8 cellular contexts compared by ENCODE assay signal in the genomic region with DNA sequence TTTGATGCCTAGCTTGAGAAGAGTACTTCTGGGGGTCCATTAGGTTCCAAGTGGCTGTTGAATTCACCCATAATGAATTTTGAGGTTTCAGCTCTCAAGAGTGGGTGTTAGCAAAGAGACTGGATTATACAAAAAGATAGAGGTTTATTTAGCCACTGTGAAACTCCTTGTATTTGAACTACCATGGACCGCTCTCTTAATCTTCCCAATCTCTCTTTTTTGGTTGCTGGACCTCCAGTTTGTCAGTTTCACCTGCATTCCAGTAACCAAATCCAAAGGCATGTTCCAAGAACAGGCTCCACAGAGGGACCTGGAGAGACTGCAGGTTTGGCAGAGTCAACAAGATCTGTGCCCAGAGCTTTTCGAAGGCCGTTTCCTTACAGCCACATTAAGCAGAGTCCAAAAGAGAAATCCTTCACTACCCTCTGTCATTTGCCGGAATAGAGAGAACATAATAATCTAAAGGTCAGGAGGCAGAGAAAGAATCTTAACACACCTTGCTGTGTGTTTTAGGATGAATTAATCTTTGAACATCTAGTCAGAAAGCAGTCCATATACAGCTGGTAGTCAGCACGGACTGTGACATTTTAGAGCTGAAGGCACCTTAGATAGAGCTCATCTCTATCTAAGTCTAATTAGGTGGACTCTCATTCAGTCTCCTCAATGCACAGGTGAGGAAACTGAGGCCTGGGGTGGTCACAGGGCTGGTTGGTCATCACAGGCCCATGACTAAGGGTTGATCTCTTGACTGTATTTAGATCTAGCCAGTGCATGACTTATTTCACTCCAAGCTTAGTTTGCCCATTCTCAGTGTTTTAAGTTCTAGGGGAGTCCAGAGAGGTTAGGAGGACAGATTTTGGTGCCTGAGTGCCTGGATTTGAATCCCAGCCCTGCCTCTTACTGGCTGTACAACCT. TPM values are rescaled to one million over a fixed set of nuclear protein-coding genes. Genes with fewer than 3 reads are reported as not detected.
DNase-seq lines count a peak whose midpoint lies in the region; ATAC-seq, FAIRE-seq and TF ChIP-seq lines count a peak whose summit lies in the region.

No MANE protein-coding gene starts in this region.

- H3K4me1 Mint-ChIP-seq in activated CD4-positive, alpha-beta T cell treated with anti-CD3 and anti-CD28 coated beads, Interleukin-2, amount 10 ng/mL, durations not matched to agents 7 days and 5 days = peaks cover 41% of the 10 kb centered on the region
- H3K4me1 Mint-ChIP-seq in activated CD8-positive, alpha-beta T cell treated with anti-CD3 and anti-CD28 coated beads for 36 hours (ENCODE audit: low read depth) = peaks cover 43% of the 10 kb centered on the region

- TF ChIP-seq CTCF in activated CD8-positive, alpha-beta T cell treated with anti-CD3 and anti-CD28 coated beads for 36 hours (IDR thresholded peaks at IDR 0.05) = no peak
- no peak for TF ChIP-seq CTCF in testis (IDR thresholded peaks at IDR 0.05)

- H3K27me3 ChIP-seq in iPS-20b (ENCODE audit: insufficient read depth, low read length) (no peaks in the 10 kb centered on the region), testis (no peaks in the 10 kb centered on the region)

- POLR2A ChIA-PET in activated CD4-positive, alpha-beta T cell treated with anti-CD3 and anti-CD28 coated beads, Interleukin-2, amount 10 ng/mL, durations not matched to agents 7 days and 5 days (lab: Charles Lee) = interaction anchor here (0.6 to 1.1 kb wide), 2 partner anchors 23 to 410 kb away, joined by 3 to 4 read pairs; no protein-coding TSS in a partner anchor
- POLR2A ChIA-PET in activated CD8-positive, alpha-beta T cell treated with anti-CD3 and anti-CD28 coated beads for 36 hours (lab: Charles Lee) = interaction anchor here (0.6 to 2.9 kb wide), 6 partner anchors 12 to 306 kb away, joined by 3 to 16 read pairs (median 3); no protein-coding TSS in a partner anchor

- peak overlapping the region; percentile 85 for H3K4me3 ChIP-seq in iPS-20b (ENCODE audit: low read length)
- H3K4me3 ChIP-seq in testis = peak overlapping the region; percentile 65 to 72

- no peaks in the 10 kb centered on the region for H3K36me3 ChIP-seq in iPS-20b (ENCODE audit: insufficient read depth, low read depth, low read length)
- H3K36me3 ChIP-seq in testis (ENCODE audit: low read depth, missing control alignments) = no peaks in the 10 kb centered on the region

- H3K4me1 ChIP-seq in iPS-20b (ENCODE audit: insufficient read depth, low read length) (peaks cover 18% of the 10 kb centered on the region; the same call in 1 of the 2 replicates), testis (peaks cover 47% of the 10 kb centered on the region)

- ATAC-seq in activated CD8-positive, alpha-beta T cell treated with anti-CD3 and anti-CD28 coated beads for 36 hours = no peak
- ATAC-seq in HG02678 (IDR thresholded peaks at IDR 0.05; ENCODE audit: unreplicated experiment) = no peak

- H3K9me3 ChIP-seq in iPS-20b (ENCODE audit: insufficient read depth, low read depth, low read length) (no peaks in the 10 kb centered on the region), testis (no peaks in the 10 kb centered on the region)

- no peaks in the 10 kb centered on the region for H3K9me3 Mint-ChIP-seq in activated CD4-positive, alpha-beta T cell treated with anti-CD3 and anti-CD28 coated beads, Interleukin-2, amount 10 ng/mL, durations not matched to agents 7 days and 5 days
- H3K9me3 Mint-ChIP-seq in activated CD8-positive, alpha-beta T cell treated with anti-CD3 and anti-CD28 coated beads for 36 hours = no peaks in the 10 kb centered on the region

- H3K36me3 Mint-ChIP-seq in activated CD4-positive, alpha-beta T cell treated with anti-CD3 and anti-CD28 coated beads, Interleukin-2, amount 10 ng/mL, durations not matched to agents 7 days and 5 days (ENCODE audit: low read depth) = peaks cover 11% of the 10 kb centered on the region
- peaks cover 6% of the 10 kb centered on the region for H3K36me3 Mint-ChIP-seq in activated CD8-positive, alpha-beta T cell treated with anti-CD3 and anti-CD28 coated beads for 36 hours (ENCODE audit: low read depth)

- peak overlapping the region; percentile 73; the same call in 1 of the 2 replicates for H3K9ac ChIP-seq in iPS-20b (ENCODE audit: low read depth, low read length)

- peak overlapping the region; percentile 78 for H3K27ac Mint-ChIP-seq in activated CD4-positive, alpha-beta T cell treated with anti-CD3 and anti-CD28 coated beads, Interleukin-2, amount 10 ng/mL, durations not matched to agents 7 days and 5 days
- peak overlapping the region; percentile 63 for H3K27ac Mint-ChIP-seq in activated CD8-positive, alpha-beta T cell treated with anti-CD3 and anti-CD28 coated beads for 36 hours

- TF ChIP-seq POLR2A in testis (IDR thresholded peaks at IDR 0.05) = no peak

- FAIRE-seq in HTR-8/SVneo (lab: Jason Lieb, UNC) = no peak

- WGBS in testis, 2 donors = 44 to 59% methylated on average over 5 of the region's 5 CpGs

- no peak overlapping the region for H3K4me3 Mint-ChIP-seq in activated CD4-positive, alpha-beta T cell treated with anti-CD3 and anti-CD28 coated beads, Interleukin-2, amount 10 ng/mL, durations not matched to agents 7 days and 5 days
- no peak overlapping the region for H3K4me3 Mint-ChIP-seq in activated CD8-positive, alpha-beta T cell treated with anti-CD3 and anti-CD28 coated beads for 36 hours

- H3K27me3 Mint-ChIP-seq in activated CD4-positive, alpha-beta T cell treated with anti-CD3 and anti-CD28 coated beads, Interleukin-2, amount 10 ng/mL, durations not matched to agents 7 days and 5 days = no peaks in the 10 kb centered on the region
- no peaks in the 10 kb centered on the region for H3K27me3 Mint-ChIP-seq in activated CD8-positive, alpha-beta T cell treated with anti-CD3 and anti-CD28 coated beads for 36 hours

- CTCF ChIA-PET in activated CD4-positive, alpha-beta T cell treated with anti-CD3 and anti-CD28 coated beads, Interleukin-2, amount 10 ng/mL, durations not matched to agents 7 days and 5 days (lab: Charles Lee) = interaction anchor here (0.6 to 2.9 kb wide), 7 partner anchors 10 to 185 kb away, joined by 3 to 11 read pairs (median 4); no protein-coding TSS in a partner anchor
- CTCF ChIA-PET in activated CD8-positive, alpha-beta T cell treated with anti-CD3 and anti-CD28 coated beads for 36 hours (lab: Charles Lee) = interaction anchor here (0.7 to 6.0 kb wide), 12 partner anchors 9 to 185 kb away, joined by 3 to 45 read pairs (median 4); no protein-coding TSS in a partner anchor

- no peak for DNase-seq in activated CD4-positive, alpha-beta T cell treated with anti-CD3 and anti-CD28 coated beads, Interleukin-2, amount 10 ng/mL, durations not matched to agents 7 days and 5 days
- DNase-seq in activated CD4-positive, alpha-beta T cell treated with anti-CD3 and anti-CD28 coated beads for 48 hours = no peak
- DNase-seq in activated CD8-positive, alpha-beta T cell treated with anti-CD3 and anti-CD28 coated beads for 36 hours = no peak
- no peak for DNase-seq in testis
- no peak for DNase-seq in HTR-8/SVneo (ENCODE audit: insufficient read length, low spot score)
- DNase-seq in activated CD4-positive, alpha-beta T cell treated with anti-CD3 and anti-CD28 coated beads, Interleukin-2, amount 50 U/mL, for 4 hours = no peak

- intact Hi-C loops in activated CD8-positive, alpha-beta T cell treated with anti-CD3 and anti-CD28 coated beads for 36 hours (cut with micrococcal nuclease) = loop anchor here (5.0 to 10.0 kb wide), 2 partner anchors 38 to 85 kb away; no protein-coding TSS in a partner anchor
- intact Hi-C loops in testis (cut with DNase I; ENCODE audit: low total_unique reads) = loop anchor here (10.0 kb wide), 1 partner anchor 615 kb away; no protein-coding TSS in a partner anchor

- H3K27ac ChIP-seq in iPS-20b (ENCODE audit: low read length) (no peak overlapping the region), testis (peak overlapping the region; percentile 66 to 89)

RNA-seq across cellular contexts. Expression of a gene that starts 1.3 kb away (rescaled TPM):
- 10 to 100 TPM; 79.7 to 89.0 TPM for total RNA-seq in activated CD4-positive, alpha-beta T cell treated with anti-CD3 and anti-CD28 coated beads, Interleukin-2, amount 10 ng/mL, durations not matched to agents 7 days and 5 days
- 10 to 100 TPM; 36.8 to 38.9 TPM for total RNA-seq in activated CD8-positive, alpha-beta T cell treated with anti-CD3 and anti-CD28 coated beads for 36 hours
- 100 to 1,000 TPM in 1 of 2 donors, 10 to 100 TPM in 1; 82.5 to 109 TPM for total RNA-seq in testis
- 214 TPM for polyA plus RNA-seq in testis (ENCODE audit: insufficient read depth, low read depth, low replicate concordance)
